ENCODE assay signal across 12 cellular contexts in genomic region chr22:26573026-26573662, GRCh38. TPM values are rescaled to one million over a fixed set of nuclear protein-coding genes. Genes with fewer than 3 reads are reported as not detected.
DNase-seq lines count a peak whose midpoint lies in the region; ATAC-seq, FAIRE-seq and TF ChIP-seq lines count a peak whose summit lies in the region.
"Had no signal": no experiment of that assay in that cellular context is flagged by ENCODE, and none has a peak within 500 bp of the region (broad histone marks: within the 10 kb centered on the region; RNA-seq: fewer than 3 reads in every experiment).

No MANE protein-coding gene starts in this region.

- no peaks in the 10 kb centered on the region for H3K27me3 ChIP-seq in H1 (replicated peaks in 1 of 4; ENCODE audit: control insufficient read depth in 3 of 4, extremely low read depth in 1 of 4, insufficient read depth in 3 of 4, low read length in 3 of 4)
- H3K27me3 ChIP-seq: SJSA1 had no signal

- no peak overlapping the region for H3K56ac ChIP-seq in H1 (replicated peaks; ENCODE audit: insufficient read length, low read depth, low read length)

- H3K27ac Mint-ChIP-seq in osteocyte (ENCODE audit: unreplicated experiment), result no peak overlapping the region

- H4K8ac ChIP-seq in H1 (ENCODE audit: extremely low read depth, insufficient read depth, low read length), result no peak overlapping the region

- no peak overlapping the region for H2BK20ac ChIP-seq in H1 (ENCODE audit: low read length)

- no peak overlapping the region for H3K4me3 Mint-ChIP-seq in osteocyte (ENCODE audit: unreplicated experiment)

- H3K4me1 Mint-ChIP-seq in osteocyte (ENCODE audit: unreplicated experiment), result peaks cover 9% of the 10 kb centered on the region

- TF ChIP-seq POLR2A in H1 (IDR thresholded peaks at IDR 0.05; ENCODE audit: control extremely low read depth in 1 of 2, low read depth in 2 of 2, low read length in 2 of 2), result no peak

- peaks cover 5 to 28% (median 7%) of the 10 kb centered on the region in 4 experiments for H3K4me1 ChIP-seq in H1 (replicated peaks in 1 of 4; ENCODE audit: control insufficient read depth in 3 of 4, insufficient read depth in 4 of 4, low read length in 3 of 4)

- H4K20me1 ChIP-seq in H1 (replicated peaks in 1 of 2; ENCODE audit: control insufficient read depth in 1 of 2, insufficient read depth in 2 of 2, low read length in 2 of 2), result peaks cover 4 to 14% of the 10 kb centered on the region in 2 experiments

- no peak overlapping the region for H2BK5ac ChIP-seq in H1 (ENCODE audit: low read depth, low read length)

- peaks cover 27% of the 10 kb centered on the region for H3K79me1 ChIP-seq in H1 (ENCODE audit: low read depth, low read length)

- H3K79me2 ChIP-seq in H1 (ENCODE audit: control insufficient read depth in 1 of 2, insufficient read depth in 2 of 2, low read length in 2 of 2), result peaks cover 6 to 91% of the 10 kb centered on the region in 2 experiments

- no peak for FAIRE-seq in H1 (lab: Jason Lieb, UNC)
- FAIRE-seq: bronchial epithelial cell had no signal

- no peak for TF ChIP-seq EP300 in H1 (IDR thresholded peaks at IDR 0.05; ENCODE audit: borderline replicate concordance in 1 of 2, low read depth in 2 of 2, low read length in 2 of 2)

- no peak overlapping the region for H3K4me3 ChIP-seq in AG10803 (ENCODE audit: low read length)
- H3K4me3 ChIP-seq in H1 (ENCODE audit: extremely low read depth in 1 of 4, insufficient read depth in 2 of 4, low read depth in 3 of 4, low read length in 4 of 4), result no peak overlapping the region
- H3K4me3 ChIP-seq: SJSA1 had no signal

- H3K14ac ChIP-seq in H1 (ENCODE audit: insufficient read length), result no peak overlapping the region

- DNase-seq in AG10803 (ENCODE audit: low read depth) (peak; percentile 75), NCI-H69 (lab: John Stamatoyannopoulos, UW) (peak; percentile 15), H1 (ENCODE audit: low read depth in 1 of 2, low spot score in 2 of 2) (no peak), mucosa of gallbladder (ENCODE audit: low spot score) (peak; percentile 51), HCEC 1CT (no peak), osteocyte (ENCODE audit: extremely low spot score, unreplicated experiment) (no peak)
- DNase-seq: COR-L47, mesendoderm had no signal

- H2AK5ac ChIP-seq in H1 (ENCODE audit: low read depth, low read length), result no peak overlapping the region

- H3K4me2 ChIP-seq in H1 (ENCODE audit: insufficient read depth in 1 of 2, low read depth in 2 of 2, low read length in 2 of 2), result no peak overlapping the region

- no peak overlapping the region for H2BK12ac ChIP-seq in H1 (ENCODE audit: low read depth, low read length)

- H4K91ac ChIP-seq in H1 (replicated peaks; ENCODE audit: insufficient read length, low read length), result no peak overlapping the region

- POLR2A ChIA-PET in H1 (lab: Charles Lee; ENCODE audit: partially characterized antibody), result interaction anchor here (0.8 to 4.3 kb wide), 7 partner anchors 8 to 84 kb away, joined by 3 to 17 read pairs (median 4); partner anchors contain the start of gene MIAT

- no peak overlapping the region for H3K23ac ChIP-seq in H1 (ENCODE audit: insufficient read length)

- WGBS in H1 (ENCODE audit: extremely low coverage in 1 of 2, insufficient coverage in 1 of 2, insufficient read length in 1 of 2, insufficient replicate concordance in 2 of 2, low coverage in 1 of 2, low lambda C conversion rate in 2 of 2, missing lambda C conversion rate in 1 of 2), 2 experiments, result 83% methylated on average over 10 of the region's 10 CpGs; no CpG with 5 or more reads in 1 of the 2 experiments

- peaks cover 3% of the 10 kb centered on the region for H3K36me3 Mint-ChIP-seq in osteocyte (ENCODE audit: unreplicated experiment)

- no peaks in the 10 kb centered on the region for H3K9me3 Mint-ChIP-seq in osteocyte (ENCODE audit: unreplicated experiment)

- H3K27ac ChIP-seq in H1 (ENCODE audit: low read depth, low read length), result no peak overlapping the region
- H3K27ac ChIP-seq: SJSA1 had no signal

- H3K27me3 Mint-ChIP-seq in osteocyte (ENCODE audit: unreplicated experiment), result no peaks in the 10 kb centered on the region

- no peak overlapping the region for H3K9ac ChIP-seq in H1 (replicated peaks in 1 of 4; ENCODE audit: extremely low read depth in 1 of 4, low read depth in 3 of 4, low read length in 3 of 4)

- 0 out of 2 replicates have a peak overlapping the region, but pooled peaks have one; percentile 47 for H2BK15ac ChIP-seq in H1 (ENCODE audit: low read length)

- TF ChIP-seq RAD21 in H1 (IDR thresholded peaks at IDR 0.05 in 1 of 2, conservative IDR thresholded peaks at IDR 0.05 in 1 of 2; ENCODE audit: low read depth in 2 of 2, low read length in 2 of 2), result no peak

- H2AFZ ChIP-seq in H1 (ENCODE audit: low read length), result no peak overlapping the region

- H3K18ac ChIP-seq in H1 (ENCODE audit: extremely low read depth, low read length), result no peak overlapping the region

- no peaks in the 10 kb centered on the region; the same call in 1 of the 2 replicates for H3K23me2 ChIP-seq in H1 (ENCODE audit: low read depth, low read length)

- no peak overlapping the region for H4K5ac ChIP-seq in H1 (ENCODE audit: insufficient read length, low read depth, low read length)

- H3K36me3 ChIP-seq in H1 (ENCODE audit: control insufficient read depth in 2 of 4, insufficient read depth in 4 of 4, low read length in 3 of 4), result peaks cover 0 to 6% (median 0%) of the 10 kb centered on the region in 4 experiments; a peak in 3 of 8 replicates

- no peaks in the 10 kb centered on the region for H3K9me3 ChIP-seq in H1 (ENCODE audit: insufficient read depth in 2 of 2, low read depth in 1 of 2, low read length in 1 of 2)
- H3K9me3 ChIP-seq: SJSA1 had no signal

- no peak overlapping the region for H3K4ac ChIP-seq in H1 (replicated peaks; ENCODE audit: insufficient read length, low read depth, low read length)

- ATAC-seq in GM21723 (IDR thresholded peaks at IDR 0.05; ENCODE audit: unreplicated experiment), result no peak
- ATAC-seq in GM18868 (IDR thresholded peaks at IDR 0.05; ENCODE audit: unreplicated experiment), result no peak

- no peak overlapping the region for H2BK120ac ChIP-seq in H1 (replicated peaks; ENCODE audit: low read depth, low read length)

- CTCF ChIA-PET in H1 (lab: Charles Lee; ENCODE audit: partially characterized antibody), result interaction anchor here (0.7 to 2.1 kb wide), 4 partner anchors 9 to 96 kb away, joined by 3 to 6 read pairs (median 6); no protein-coding TSS in a partner anchor

- no peak for TF ChIP-seq CTCF in AG10803 (conservative IDR thresholded peaks at IDR 0.05; ENCODE audit: low read length)
- TF ChIP-seq CTCF in H1 (IDR thresholded peaks at IDR 0.05; ENCODE audit: control extremely low read depth in 1 of 3, insufficient read depth in 1 of 3, low read depth in 1 of 3, low read length in 3 of 3), result no peak
- TF ChIP-seq CTCF in osteocyte (IDR thresholded peaks at IDR 0.05), result no peak

TF ChIP-seq in H1, 55 proteins besides CTCF, POLR2A, EP300 and RAD21 (continues in another document):
- TF ChIP-seq GABPA (IDR thresholded peaks at IDR 0.05; ENCODE audit: borderline replicate concordance, insufficient read depth, low read length) (no peak), HDAC2 (IDR thresholded peaks at IDR 0.05; ENCODE audit: borderline replicate concordance in 1 of 2, low read depth in 2 of 2, low read length in 2 of 2) (no peak), POLR2AphosphoS5 (IDR thresholded peaks at IDR 0.05; ENCODE audit: low read depth, low read length) (no peak), RNF2 (IDR thresholded peaks at IDR 0.05; ENCODE audit: borderline replicate concordance, low read depth, low read length, missing control alignments, poor library complexity, severe bottlenecking) (no peak), MAFK (IDR thresholded peaks at IDR 0.05; ENCODE audit: low read depth, low read length) (no peak), SUZ12 (IDR thresholded peaks at IDR 0.05; ENCODE audit: low read length) (no peak)
- TF ChIP-seq, protein P1, sequence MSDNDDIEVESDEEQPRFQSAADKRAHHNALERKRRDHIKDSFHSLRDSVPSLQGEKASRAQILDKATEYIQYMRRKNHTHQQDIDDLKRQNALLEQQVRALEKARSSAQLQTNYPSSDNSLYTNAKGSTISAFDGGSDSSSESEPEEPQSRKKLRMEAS (IDR thresholded peaks at IDR 0.05), result no peak

RNA-seq across cellular contexts. Expression of gene TPST2, which starts 16.8 kb away (rescaled TPM):
- total RNA-seq in H1 (2021; fragmentation: NEBNext Ultra II Directional; extraction: Animal tissue kit (Norgen Biotek cat#: 25700)), result 58.8 and 62.1 TPM in 2 replicates
- 143 and 162 TPM in 2 replicates for polyA plus RNA-seq in H1 (2011; rRNA removed)
- polyA plus RNA-seq in H1 (2011; cell fraction: cytosol; rRNA removed), result 134 TPM
- polyA plus RNA-seq in H1 (2011; cell fraction: nucleus; rRNA removed), result 139 TPM
- polyA plus RNA-seq in H1 (2012, experiment 1 of 2), result 52.5 to 56.1 TPM (median 54.1 TPM) in 4 replicates
- polyA plus RNA-seq in H1 (2012, experiment 2 of 2), result 69.0 TPM
- polyA plus RNA-seq in H1 (2013, experiment 1 of 2), result 93.0 TPM
- 95.7 TPM for polyA plus RNA-seq in H1 (2013, experiment 2 of 2)
- polyA minus RNA-seq in H1 (2011; rRNA and poly(A)+ RNA removed), result 80.0 and 85.9 TPM in 2 replicates
- polyA minus RNA-seq in H1 (2011; cell fraction: cytosol; rRNA and poly(A)+ RNA removed), result 59.8 TPM
- 63.8 TPM for polyA minus RNA-seq in H1 (2011; cell fraction: nucleus; rRNA and poly(A)+ RNA removed)
- 56.0 TPM for total RNA-seq in mucosa of gallbladder
- 16.3 and 19.0 TPM in 2 replicates for total RNA-seq in osteocyte

RNA-seq across cellular contexts. Expression of gene CRYBB1, which starts 44.7 kb away (rescaled TPM):
- total RNA-seq in H1 (2021; fragmentation: NEBNext Ultra II Directional; extraction: Animal tissue kit (Norgen Biotek cat#: 25700)), result 1.7 and 4.2 TPM in 2 replicates
- 6.0 and 7.2 TPM in 2 replicates for polyA plus RNA-seq in H1 (2011; rRNA removed)
- polyA plus RNA-seq in H1 (2011; cell fraction: cytosol; rRNA removed), result 7.5 TPM
- 5.0 TPM for polyA plus RNA-seq in H1 (2011; cell fraction: nucleus; rRNA removed)
- polyA plus RNA-seq in H1 (2012, experiment 1 of 2), result 2.7 to 5.7 TPM (median 5.2 TPM) in 4 replicates
- 3.9 TPM for polyA plus RNA-seq in H1 (2012, experiment 2 of 2)
- polyA plus RNA-seq in H1 (2013, experiment 1 of 2), result 7.7 TPM
- 7.4 TPM for polyA plus RNA-seq in H1 (2013, experiment 2 of 2)
- polyA minus RNA-seq in H1 (2011; rRNA and poly(A)+ RNA removed), result 1.7 and 4.1 TPM in 2 replicates
- polyA minus RNA-seq in H1 (2011; cell fraction: cytosol; rRNA and poly(A)+ RNA removed), result 2.9 TPM
- polyA minus RNA-seq in H1 (2011; cell fraction: nucleus; rRNA and poly(A)+ RNA removed), result 1.3 TPM
- 0.37 TPM for total RNA-seq in mucosa of gallbladder
- total RNA-seq in osteocyte, result not detected in 2 replicates
- total RNA-seq: bronchial epithelial cell, SJSA1 had no signal

RNA-seq across cellular contexts. Expression of gene CRYBA4, which starts 48.6 kb away (rescaled TPM):
- 0.67 and 1.5 TPM in 2 replicates for total RNA-seq in H1 (2021; fragmentation: NEBNext Ultra II Directional; extraction: Animal tissue kit (Norgen Biotek cat#: 25700))
- polyA plus RNA-seq in H1 (2011; rRNA removed), result 2.2 and 3.1 TPM in 2 replicates
- polyA plus RNA-seq in H1 (2011; cell fraction: cytosol; rRNA removed), result 2.0 TPM
- 1.4 TPM for polyA plus RNA-seq in H1 (2011; cell fraction: nucleus; rRNA removed)
- polyA plus RNA-seq in H1 (2012, experiment 1 of 2), result 0.84 to 2.4 TPM (median 1.9 TPM) in 4 replicates
- polyA plus RNA-seq in H1 (2012, experiment 2 of 2), result 1.5 TPM
- 1.7 TPM for polyA plus RNA-seq in H1 (2013, experiment 1 of 2)
- 2.0 TPM for polyA plus RNA-seq in H1 (2013, experiment 2 of 2)
- 0.56 and 0.69 TPM in 2 replicates for polyA minus RNA-seq in H1 (2011; rRNA and poly(A)+ RNA removed)
- polyA minus RNA-seq in H1 (2011; cell fraction: cytosol; rRNA and poly(A)+ RNA removed), result not detected
- not detected for polyA minus RNA-seq in H1 (2011; cell fraction: nucleus; rRNA and poly(A)+ RNA removed)
- total RNA-seq in mucosa of gallbladder, result not detected
- not detected in 2 replicates for total RNA-seq in osteocyte
- total RNA-seq: bronchial epithelial cell, SJSA1 had no signal

Comparison
In these comparisons a context has a peak if more than half of its experiments do, and no peak if none do; other contexts are left out.
1. DNase-seq: peak in AG10803 (single experiment), NCI-H69 (single experiment) and mucosa of gallbladder (single experiment); none in H1 (0 of 2), HCEC 1CT (single experiment) and osteocyte (single experiment).